Comparison of ENCODE assay signal across 8 cellular contexts in the genomic region with DNA sequence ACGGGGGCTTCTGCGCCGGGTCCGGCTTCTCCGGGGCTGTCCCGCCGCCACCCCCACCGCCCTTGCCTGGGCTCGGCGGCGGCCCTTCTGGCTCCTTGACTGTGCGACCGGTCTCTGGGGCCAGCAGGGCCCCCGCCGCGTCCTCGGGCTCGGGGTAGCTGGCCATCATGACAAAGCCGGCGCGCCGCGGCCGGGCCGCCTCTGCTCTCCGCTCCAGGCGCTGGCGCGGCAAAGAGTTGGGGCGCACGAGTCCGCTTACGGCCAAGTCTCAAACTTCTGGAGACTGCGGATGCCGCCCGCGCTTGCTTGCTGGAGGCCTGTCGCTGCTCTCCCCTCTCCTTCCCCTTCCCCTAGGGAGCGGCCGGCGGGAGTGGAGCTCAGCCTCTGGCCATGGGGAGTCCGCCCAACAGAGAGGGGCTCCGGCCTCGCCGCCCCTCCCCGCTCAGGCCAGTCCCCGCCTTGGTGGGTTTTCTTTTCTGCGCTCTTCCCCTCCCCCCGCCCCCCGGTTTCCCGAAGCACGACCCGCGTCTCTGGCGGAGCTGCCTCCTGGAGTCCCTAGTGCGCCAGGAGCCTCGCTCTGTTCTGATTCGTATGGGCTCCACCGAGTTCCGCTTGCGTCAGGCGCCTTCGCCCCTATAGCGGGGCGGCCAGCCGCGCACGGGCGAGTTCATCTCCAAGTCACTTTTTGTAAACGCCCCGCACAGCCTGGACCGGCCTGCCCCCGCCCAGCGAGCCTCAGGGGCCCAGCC. TPM values are rescaled to one million over a fixed set of nuclear protein-coding genes. Genes with fewer than 3 reads are reported as not detected.
A peak's percentile ranks its signal among the peaks of the same experiment; 100 is the strongest.
DNase-seq lines count a peak whose midpoint lies in the region; ATAC-seq and TF ChIP-seq lines count a peak whose summit lies in the region.

Gene FOXL2, minus strand, starts transcription at position 584 of the 749 bp plus-strand sequence. Its CDS starts 415 bp downstream, at position 169.
Gene FOXL2NB, plus strand, starts transcription at position 664 of the 749 bp plus-strand sequence. CDS start 148 bp downstream, outside the sequence.

- H3K4me3 ChIP-seq in body of pancreas (peak within 1 kb of the TSS in 1 of 2 donors; percentile 10), left lung (peak within 1 kb of the TSS; percentile 22 to 28), thoracic aorta (peak within 1 kb of the TSS; percentile 67)

- no peak within 1 kb of the TSS for H3K27ac ChIP-seq in body of pancreas
- no peak within 1 kb of the TSS for H3K27ac ChIP-seq in left lung
- H3K27ac ChIP-seq in thoracic aorta: no peak within 1 kb of the TSS

- ATAC-seq in body of pancreas: peak; percentile 30
- ATAC-seq in left lung: peak; percentile 29
- no peak for ATAC-seq in thoracic aorta (ENCODE audit: insufficient number of reproducible peaks, low FRiP score, low read depth)
- no peak for ATAC-seq in HG02623 (IDR thresholded peaks at IDR 0.05; ENCODE audit: unreplicated experiment)

- no peak for TF ChIP-seq POLR2A in body of pancreas (IDR thresholded peaks at IDR 0.05)

- peaks cover 0 to 61% of the 10 kb centered on the region in 2 donors for H3K27me3 ChIP-seq in body of pancreas
- H3K27me3 ChIP-seq in left lung: peaks cover 98 to 100% of the 10 kb centered on the region in 2 donors
- peaks cover 39% of the 10 kb centered on the region for H3K27me3 ChIP-seq in thoracic aorta (replicated peaks; ENCODE audit: insufficient read depth)

- H3K4me1 ChIP-seq in body of pancreas (peaks cover 46% of the 10 kb centered on the region), left lung (peaks cover 34 to 48% of the 10 kb centered on the region in 2 donors), thoracic aorta (ENCODE audit: control insufficient read depth in 1 of 2, low read depth in 2 of 2) (peaks cover 21 to 41% of the 10 kb centered on the region in 2 donors)

- H3K9me3 ChIP-seq in body of pancreas (no peaks in the 10 kb centered on the region), left lung (no peaks in the 10 kb centered on the region), thoracic aorta (no peaks in the 10 kb centered on the region)

- H3K36me3 ChIP-seq in body of pancreas (replicated peaks in 1 of 2; ENCODE audit: insufficient read depth in 1 of 2, low read depth in 2 of 2) (no peaks in the 10 kb centered on the region), left lung (no peaks in the 10 kb centered on the region), thoracic aorta (no peaks in the 10 kb centered on the region)

- DNase-seq in COLO668 (lab: John Stamatoyannopoulos, UW; ENCODE audit: unreplicated experiment): peak; percentile 39
- peak; percentile 23 for DNase-seq in MV-4-11 (lab: John Stamatoyannopoulos, UW)
- peak in 3 of 4 donors; percentile 34 to 40 (median 34) for DNase-seq in body of pancreas
- DNase-seq in left lung: peak in 1 of 2 donors; percentile 81
- DNase-seq in thoracic aorta (ENCODE audit: low spot score): no peak
- no peak for DNase-seq in hippocampal formation (lab: John Stamatoyannopoulos, UW)
- DNase-seq in COLO829 (ENCODE audit: low spot score): no peak

- TF ChIP-seq CTCF in body of pancreas (IDR thresholded peaks at IDR 0.05) (peak in 1 of 7 experiments; percentile 1), left lung (IDR thresholded peaks at IDR 0.05) (no peak), thoracic aorta (IDR thresholded peaks at IDR 0.05) (no peak)

- 3 to 6% methylated on average over 28 to 71 of the region's 74 CpGs for WGBS in body of pancreas, 2 donors

- intact Hi-C loops in body of pancreas (cut with DNase I): no loop called here
- intact Hi-C loops in left lung (cut with DNase I): no loop called here

RNA-seq across cellular contexts. Expression of gene FOXL2, which starts in this region (rescaled TPM):
- total RNA-seq in body of pancreas: under 1 TPM in 1 of 2 donors, not detected in 1; 0.26 TPM
- total RNA-seq in left lung: not detected
- total RNA-seq in thoracic aorta: not detected

RNA-seq across cellular contexts. Expression of gene FOXL2NB, which starts in this region (rescaled TPM):
- total RNA-seq in body of pancreas: under 1 TPM in 1 of 2 donors, not detected in 1; 0.26 TPM
- total RNA-seq in left lung: not detected
- not detected for total RNA-seq in thoracic aorta

Comparison
In these comparisons a context has a peak if more than half of its experiments do, and no peak if none do; other contexts are left out.
1. Peak in DNase-seq and ATAC-seq in body of pancreas; RNA of the genes that start here not detected or under 1 TPM.
2. Peak in ATAC-seq and H3K4me3 ChIP-seq in left lung; RNA of the genes that start here not detected or under 1 TPM.
3. DNase-seq: peak in COLO668 (single experiment) and MV-4-11 (single experiment); none in thoracic aorta (single experiment), hippocampal formation (0 of 2) and COLO829 (single experiment).